Comparison of ENCODE assay signal across 1 cellular context in genomic region chr17:78608122-78608803, GRCh38.
TF ChIP-seq lines count a peak whose summit lies in the region.

No MANE protein-coding gene starts in this region.

TF ChIP-seq in GM23338, 12 proteins besides CTCF, POLR2A, EP300 and RAD21 (continued from another document):
- TF ChIP-seq ZNF462 (CRISPR knock-in tag; IDR thresholded peaks at IDR 0.05) (no peak), REST (IDR thresholded peaks at IDR 0.05; ENCODE audit: unreplicated experiment) (no peak), EZH2 (IDR thresholded peaks at IDR 0.05; ENCODE audit: low read depth, unreplicated experiment) (no peak), NANOG (IDR thresholded peaks at IDR 0.05; ENCODE audit: borderline replicate concordance) (no peak), POLR2AphosphoS5 (IDR thresholded peaks at IDR 0.05; ENCODE audit: low read depth) (no peak), EZH2phosphoT487 (IDR thresholded peaks at IDR 0.05; ENCODE audit: unreplicated experiment) (no peak), ZNF331 (CRISPR knock-in tag; IDR thresholded peaks at IDR 0.05; ENCODE audit: low read depth) (no peak), JUNB (IDR thresholded peaks at IDR 0.05; ENCODE audit: unreplicated experiment) (no peak), STAT1 (IDR thresholded peaks at IDR 0.05; ENCODE audit: unreplicated experiment) (no peak), CREB1 (CRISPR knock-in tag; IDR thresholded peaks at IDR 0.05; ENCODE audit: low read depth) (no peak), ETS1 (IDR thresholded peaks at IDR 0.05) (no peak)
